Comparison of ENCODE assay signal across 1 cellular context in the genomic region with DNA sequence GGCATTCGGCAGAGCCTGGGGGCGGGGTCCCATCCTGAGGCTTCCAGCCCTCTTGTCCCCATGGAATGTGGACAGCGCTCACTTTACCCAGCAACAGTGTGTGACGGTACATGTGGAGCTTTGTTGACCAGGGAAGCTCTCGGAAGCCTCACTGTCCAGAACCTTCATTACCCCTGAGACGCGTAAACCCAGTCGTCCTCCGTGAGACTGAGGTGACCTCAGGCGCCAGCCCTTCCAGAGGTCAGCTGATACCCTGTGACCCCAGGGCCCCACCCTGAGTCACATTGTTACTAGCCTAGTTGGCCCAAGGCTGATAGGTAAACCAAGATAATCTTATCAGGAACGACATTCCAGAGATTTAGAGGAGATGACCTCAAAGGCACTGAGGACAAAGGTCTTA.
TF ChIP-seq lines count a peak whose summit lies in the region.

No MANE protein-coding gene starts in this region.

TF ChIP-seq in GM23338, 12 proteins besides CTCF, POLR2A, EP300 and RAD21 (continued from another document):
- TF ChIP-seq, protein P1, sequence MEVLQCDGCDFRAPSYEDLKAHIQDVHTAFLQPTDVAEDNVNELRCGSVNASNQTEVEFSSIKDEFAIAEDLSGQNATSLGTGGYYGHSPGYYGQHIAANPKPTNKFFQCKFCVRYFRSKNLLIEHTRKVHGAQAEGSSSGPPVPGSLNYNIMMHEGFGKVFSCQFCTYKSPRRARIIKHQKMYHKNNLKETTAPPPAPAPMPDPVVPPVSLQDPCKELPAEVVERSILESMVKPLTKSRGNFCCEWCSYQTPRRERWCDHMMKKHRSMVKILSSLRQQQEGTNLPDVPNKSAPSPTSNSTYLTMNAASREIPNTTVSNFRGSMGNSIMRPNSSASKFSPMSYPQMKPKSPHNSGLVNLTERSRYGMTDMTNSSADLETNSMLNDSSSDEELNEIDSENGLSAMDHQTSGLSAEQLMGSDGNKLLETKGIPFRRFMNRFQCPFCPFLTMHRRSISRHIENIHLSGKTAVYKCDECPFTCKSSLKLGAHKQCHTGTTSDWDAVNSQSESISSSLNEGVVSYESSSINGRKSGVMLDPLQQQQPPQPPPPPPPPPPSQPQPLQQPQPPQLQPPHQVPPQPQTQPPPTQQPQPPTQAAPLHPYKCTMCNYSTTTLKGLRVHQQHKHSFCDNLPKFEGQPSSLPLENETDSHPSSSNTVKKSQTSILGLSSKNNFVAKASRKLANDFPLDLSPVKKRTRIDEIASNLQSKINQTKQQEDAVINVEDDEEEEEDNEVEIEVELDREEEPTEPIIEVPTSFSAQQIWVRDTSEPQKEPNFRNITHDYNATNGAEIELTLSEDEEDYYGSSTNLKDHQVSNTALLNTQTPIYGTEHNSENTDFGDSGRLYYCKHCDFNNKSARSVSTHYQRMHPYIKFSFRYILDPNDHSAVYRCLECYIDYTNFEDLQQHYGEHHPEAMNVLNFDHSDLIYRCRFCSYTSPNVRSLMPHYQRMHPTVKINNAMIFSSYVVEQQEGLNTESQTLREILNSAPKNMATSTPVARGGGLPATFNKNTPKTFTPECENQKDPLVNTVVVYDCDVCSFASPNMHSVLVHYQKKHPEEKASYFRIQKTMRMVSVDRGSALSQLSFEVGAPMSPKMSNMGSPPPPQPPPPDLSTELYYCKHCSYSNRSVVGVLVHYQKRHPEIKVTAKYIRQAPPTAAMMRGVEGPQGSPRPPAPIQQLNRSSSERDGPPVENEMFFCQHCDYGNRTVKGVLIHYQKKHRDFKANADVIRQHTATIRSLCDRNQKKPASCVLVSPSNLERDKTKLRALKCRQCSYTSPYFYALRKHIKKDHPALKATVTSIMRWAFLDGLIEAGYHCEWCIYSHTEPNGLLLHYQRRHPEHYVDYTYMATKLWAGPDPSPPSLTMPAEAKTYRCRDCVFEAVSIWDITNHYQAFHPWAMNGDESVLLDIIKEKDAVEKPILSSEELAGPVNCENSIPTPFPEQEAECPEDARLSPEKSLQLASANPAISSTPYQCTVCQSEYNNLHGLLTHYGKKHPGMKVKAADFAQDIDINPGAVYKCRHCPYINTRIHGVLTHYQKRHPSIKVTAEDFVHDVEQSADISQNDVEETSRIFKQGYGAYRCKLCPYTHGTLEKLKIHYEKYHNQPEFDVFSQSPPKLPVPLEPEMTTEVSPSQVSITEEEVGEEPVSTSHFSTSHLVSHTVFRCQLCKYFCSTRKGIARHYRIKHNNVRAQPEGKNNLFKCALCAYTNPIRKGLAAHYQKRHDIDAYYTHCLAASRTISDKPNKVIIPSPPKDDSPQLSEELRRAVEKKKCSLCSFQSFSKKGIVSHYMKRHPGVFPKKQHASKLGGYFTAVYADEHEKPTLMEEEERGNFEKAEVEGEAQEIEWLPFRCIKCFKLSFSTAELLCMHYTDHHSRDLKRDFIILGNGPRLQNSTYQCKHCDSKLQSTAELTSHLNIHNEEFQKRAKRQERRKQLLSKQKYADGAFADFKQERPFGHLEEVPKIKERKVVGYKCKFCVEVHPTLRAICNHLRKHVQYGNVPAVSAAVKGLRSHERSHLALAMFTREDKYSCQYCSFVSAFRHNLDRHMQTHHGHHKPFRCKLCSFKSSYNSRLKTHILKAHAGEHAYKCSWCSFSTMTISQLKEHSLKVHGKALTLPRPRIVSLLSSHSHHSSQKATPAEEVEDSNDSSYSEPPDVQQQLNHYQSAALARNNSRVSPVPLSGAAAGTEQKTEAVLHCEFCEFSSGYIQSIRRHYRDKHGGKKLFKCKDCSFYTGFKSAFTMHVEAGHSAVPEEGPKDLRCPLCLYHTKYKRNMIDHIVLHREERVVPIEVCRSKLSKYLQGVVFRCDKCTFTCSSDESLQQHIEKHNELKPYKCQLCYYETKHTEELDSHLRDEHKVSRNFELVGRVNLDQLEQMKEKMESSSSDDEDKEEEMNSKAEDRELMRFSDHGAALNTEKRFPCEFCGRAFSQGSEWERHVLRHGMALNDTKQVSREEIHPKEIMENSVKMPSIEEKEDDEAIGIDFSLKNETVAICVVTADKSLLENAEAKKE (CRISPR knock-in tag; IDR thresholded peaks at IDR 0.05): no peak
- TF ChIP-seq ETS1 (IDR thresholded peaks at IDR 0.05) (no peak), EZH2phosphoT487 (IDR thresholded peaks at IDR 0.05; ENCODE audit: unreplicated experiment) (no peak), ZNF114 (CRISPR knock-in tag; IDR thresholded peaks at IDR 0.05) (no peak), ZNF331 (CRISPR knock-in tag; IDR thresholded peaks at IDR 0.05; ENCODE audit: low read depth) (no peak), STAT1 (IDR thresholded peaks at IDR 0.05; ENCODE audit: unreplicated experiment) (no peak), EZH2 (IDR thresholded peaks at IDR 0.05; ENCODE audit: low read depth, unreplicated experiment) (no peak), JUNB (IDR thresholded peaks at IDR 0.05; ENCODE audit: unreplicated experiment) (no peak), POLR2AphosphoS5 (IDR thresholded peaks at IDR 0.05; ENCODE audit: low read depth) (no peak)
